23 cellular contexts compared by ENCODE assay signal in genomic region chr10:121732676-121733445, GRCh38.
DNase-seq lines count a peak whose midpoint lies in the region; ATAC-seq, FAIRE-seq and TF ChIP-seq lines count a peak whose summit lies in the region.
"Had no signal": no experiment of that assay in that cellular context is flagged by ENCODE, and none has a peak within 500 bp of the region (broad histone marks: within the 10 kb centered on the region; RNA-seq: fewer than 3 reads in every experiment).

No MANE protein-coding gene starts in this region.

- H3K9me1 ChIP-seq in keratinocyte (ENCODE audit: control insufficient read depth, extremely low read depth, insufficient read depth, low read length): no peaks in the 10 kb centered on the region

- no peaks in the 10 kb centered on the region for H3K27me3 ChIP-seq in keratinocyte (ENCODE audit: control insufficient read depth, extremely low read depth, insufficient read depth, low read length)

- H3K9me3 ChIP-seq in keratinocyte (ENCODE audit: control insufficient read depth, low read depth, low read length): no peaks in the 10 kb centered on the region
- H3K9me3 ChIP-seq: prostate gland had no signal

- no peaks in the 10 kb centered on the region for H3K4me1 ChIP-seq in keratinocyte (ENCODE audit: control insufficient read depth, extremely low read depth, insufficient read depth, low read length)
- H3K4me1 ChIP-seq: prostate gland had no signal

- no peaks in the 10 kb centered on the region for H4K20me1 ChIP-seq in keratinocyte (ENCODE audit: control insufficient read depth, extremely low read depth, insufficient read depth, low read length)

- no peaks in the 10 kb centered on the region for H3K36me3 ChIP-seq in keratinocyte (ENCODE audit: control insufficient read depth in 2 of 2, extremely low read depth in 1 of 2, insufficient read depth in 2 of 2, low read length in 2 of 2)
- H3K36me3 ChIP-seq: prostate gland had no signal

- peaks cover 9% of the 10 kb centered on the region for H3K27me3 Mint-ChIP-seq in WTC11 (ENCODE audit: low read depth)
- H3K27me3 Mint-ChIP-seq in activated CD4-positive, alpha-beta T cell treated with anti-CD3 and anti-CD28 coated beads for 36 hours: peaks cover 44% of the 10 kb centered on the region

- H3K4me3 ChIP-seq in keratinocyte (ENCODE audit: control insufficient read depth in 2 of 3, extremely low read depth in 1 of 3, insufficient read depth in 2 of 3, low read depth in 1 of 3, low read length in 3 of 3): no peak overlapping the region
- H3K4me3 ChIP-seq: prostate gland had no signal

- FAIRE-seq in keratinocyte (lab: Jason Lieb, UNC): no peak

- peak; percentile 62 for ATAC-seq in WTC11
- no peak for ATAC-seq in left lobe of liver
- ATAC-seq in activated CD4-positive, alpha-beta T cell treated with anti-CD3 and anti-CD28 coated beads for 36 hours: no peak
- ATAC-seq: CD8-positive, alpha-beta T cell; naive thymus-derived CD4-positive, alpha-beta T cell had no signal

- H3K4me1 Mint-ChIP-seq in WTC11: peaks cover 35% of the 10 kb centered on the region
- peaks cover 4% of the 10 kb centered on the region for H3K4me1 Mint-ChIP-seq in activated CD4-positive, alpha-beta T cell treated with anti-CD3 and anti-CD28 coated beads for 36 hours

- H3K27ac ChIP-seq in keratinocyte (ENCODE audit: control insufficient read depth, insufficient read depth, low read length): no peak overlapping the region
- H3K27ac ChIP-seq: prostate gland had no signal

- H3K9me3 Mint-ChIP-seq in WTC11: no peaks in the 10 kb centered on the region
- H3K9me3 Mint-ChIP-seq in activated CD4-positive, alpha-beta T cell treated with anti-CD3 and anti-CD28 coated beads for 36 hours (ENCODE audit: low read depth): no peaks in the 10 kb centered on the region
- H3K9me3 Mint-ChIP-seq: activated CD4-positive, alpha-beta memory T cell treated with anti-CD3 and anti-CD28 coated beads for 36 hours; activated naive CD4-positive, alpha-beta T cell treated with anti-CD3 and anti-CD28 coated beads, Interleukin-2, amount 50 U/mL, for 24 hours; CD8-positive, alpha-beta T cell; stimulated activated naive CD8-positive, alpha-beta T cell treated with anti-CD3 and anti-CD28 coated beads, Interleukin-15, Interleukin-2, amounts not matched to agents 100 ng/mL and 50 ng/mL, for 24 hours had no signal

- in situ Hi-C loops in G401 (cut with HindIII; ENCODE audit: low sequenced_read_pairs): no loop called here

- DNase-seq in G401 (ENCODE audit: low spot score) (peak; percentile 68), NCI-H187 treated with DMSO at 0.1 percent for 48 hours (lab: John Stamatoyannopoulos, UW) (peak; percentile 54), WTC11 (ENCODE audit: low spot score) (peak; percentile 73), keratinocyte (ENCODE audit: low read depth, low spot score) (no peak), left lobe of liver (ENCODE audit: low spot score) (no peak), NCI-H1092 treated with DMSO at 0.1 percent for 48 hours (lab: John Stamatoyannopoulos, UW) (no peak), SW480 (ENCODE audit: low spot score) (no peak)
- no peak for DNase-seq in activated CD4-positive, alpha-beta T cell treated with anti-CD3 and anti-CD28 coated beads for 36 hours
- DNase-seq: activated CD4-positive, alpha-beta memory T cell treated with anti-CD3 and anti-CD28 coated beads for 36 hours; CD8-positive, alpha-beta T cell; effector memory CD4-positive, alpha-beta T cell; EL; GOT3; head of caudate nucleus; kidney glomerular epithelial cell; naive thymus-derived CD4-positive, alpha-beta T cell; NCI-H1694 treated with DMSO at 0.1 percent for 48 hours; stimulated activated CD4-positive, alpha-beta T cell treated with anti-CD3 and anti-CD28 coated beads, Interleukin-2, amount 100 ng/mL, for 24 hours; T-helper 2 cell; trophoblast cell had no signal

- TF ChIP-seq CTCF in WTC11 (IDR thresholded peaks at IDR 0.05) (no peak), keratinocyte (optimal IDR thresholded peaks at IDR 0.05 in 1 of 3, IDR thresholded peaks at IDR 0.05 in 1 of 3, conservative IDR thresholded peaks at IDR 0.05 in 1 of 3; ENCODE audit: extremely low read depth in 1 of 3, insufficient read depth in 2 of 3, low read length in 3 of 3) (no peak)

- no peak overlapping the region for H3K4me2 ChIP-seq in keratinocyte (ENCODE audit: control insufficient read depth, extremely low read depth, insufficient read depth, low read depth, low read length)

- H2AFZ ChIP-seq in keratinocyte (ENCODE audit: control insufficient read depth, low read length): peak overlapping the region; percentile 11

- H3K4me3 Mint-ChIP-seq in WTC11: peak overlapping the region; percentile 21; the same call in 1 of the 2 replicates
- no peak overlapping the region for H3K4me3 Mint-ChIP-seq in activated CD4-positive, alpha-beta T cell treated with anti-CD3 and anti-CD28 coated beads for 36 hours
- H3K4me3 Mint-ChIP-seq: activated CD4-positive, alpha-beta memory T cell treated with anti-CD3 and anti-CD28 coated beads for 36 hours; activated naive CD4-positive, alpha-beta T cell treated with anti-CD3 and anti-CD28 coated beads, Interleukin-2, amount 50 U/mL, for 24 hours; CD8-positive, alpha-beta T cell; naive thymus-derived CD4-positive, alpha-beta T cell; stimulated activated naive CD8-positive, alpha-beta T cell treated with anti-CD3 and anti-CD28 coated beads, Interleukin-15, Interleukin-2, amounts not matched to agents 100 ng/mL and 50 ng/mL, for 24 hours had no signal

- CTCF ChIA-PET in WTC11 (lab: Charles Lee): interaction anchor here (0.8 to 3.8 kb wide), 10 partner anchors 10 to 783 kb away, joined by 3 to 24 read pairs (median 6); no protein-coding TSS in a partner anchor
- CTCF ChIA-PET in activated CD4-positive, alpha-beta T cell treated with anti-CD3 and anti-CD28 coated beads for 36 hours (lab: Charles Lee): interaction anchor here (0.7 to 2.1 kb wide), 4 partner anchors 9 to 1235 kb away, joined by 3 to 7 read pairs (median 3); no protein-coding TSS in a partner anchor

- POLR2A ChIA-PET in WTC11 (lab: Charles Lee): no interaction called here
- POLR2A ChIA-PET in activated CD4-positive, alpha-beta T cell treated with anti-CD3 and anti-CD28 coated beads for 36 hours (lab: Charles Lee): no interaction called here

- dilution Hi-C loops in keratinocyte (cut with MboI; ENCODE audit: extremely low pct_ligation_motif_present, low sequenced_read_pairs): no loop called here

- no peaks in the 10 kb centered on the region for H3K79me2 ChIP-seq in keratinocyte (ENCODE audit: control insufficient read depth, insufficient read depth, low read length)

- H3K36me3 Mint-ChIP-seq in WTC11: no peaks in the 10 kb centered on the region
- H3K36me3 Mint-ChIP-seq in activated CD4-positive, alpha-beta T cell treated with anti-CD3 and anti-CD28 coated beads for 36 hours (ENCODE audit: low read depth): no peaks in the 10 kb centered on the region
- H3K36me3 Mint-ChIP-seq: activated CD4-positive, alpha-beta memory T cell treated with anti-CD3 and anti-CD28 coated beads for 36 hours; activated naive CD4-positive, alpha-beta T cell treated with anti-CD3 and anti-CD28 coated beads, Interleukin-2, amount 50 U/mL, for 24 hours; CD8-positive, alpha-beta T cell; naive thymus-derived CD4-positive, alpha-beta T cell had no signal

- H3K27ac Mint-ChIP-seq in WTC11: 0 out of 2 replicates have a peak overlapping the region, but pooled peaks have one; percentile 47
- H3K27ac Mint-ChIP-seq in activated CD4-positive, alpha-beta T cell treated with anti-CD3 and anti-CD28 coated beads for 36 hours: no peak overlapping the region
- H3K27ac Mint-ChIP-seq: activated CD4-positive, alpha-beta memory T cell treated with anti-CD3 and anti-CD28 coated beads for 36 hours; activated naive CD4-positive, alpha-beta T cell treated with anti-CD3 and anti-CD28 coated beads, Interleukin-2, amount 50 U/mL, for 24 hours; CD8-positive, alpha-beta T cell; naive thymus-derived CD4-positive, alpha-beta T cell; stimulated activated naive CD8-positive, alpha-beta T cell treated with anti-CD3 and anti-CD28 coated beads, Interleukin-15, Interleukin-2, amounts not matched to agents 100 ng/mL and 50 ng/mL, for 24 hours had no signal

- intact Hi-C loops in activated CD4-positive, alpha-beta T cell treated with anti-CD3 and anti-CD28 coated beads for 36 hours (cut with DNase I, micrococcal nuclease): loop anchor here in 1 of 2 experiments (10.0 kb wide), 1 partner anchor 152 kb away; no protein-coding TSS in a partner anchor

- no peak overlapping the region for H3K9ac ChIP-seq in keratinocyte (ENCODE audit: control insufficient read depth, extremely low read depth, insufficient read depth, low read length)

TF ChIP-seq in WTC11, 78 proteins besides CTCF, POLR2A, EP300 and RAD21:
- TF ChIP-seq TEAD1 (CRISPR knock-in tag; IDR thresholded peaks at IDR 0.05) (peak; percentile 67; the same call in 1 of the 2 replicates), IRF2 (CRISPR knock-in tag; IDR thresholded peaks at IDR 0.05; ENCODE audit: borderline replicate concordance, low read depth) (no peak), ZNF423 (CRISPR knock-in tag; IDR thresholded peaks at IDR 0.05) (peak; percentile 81), KAT7 (CRISPR knock-in tag; IDR thresholded peaks at IDR 0.05; ENCODE audit: borderline replicate concordance) (no peak), JUN (CRISPR knock-in tag; IDR thresholded peaks at IDR 0.05) (no peak), EMX1 (CRISPR knock-in tag; IDR thresholded peaks at IDR 0.05) (no peak), FOXK1 (CRISPR knock-in tag; IDR thresholded peaks at IDR 0.05) (0 out of 2 replicates have a peak, but pooled peaks have one; percentile 26), TP53 (CRISPR knock-in tag; IDR thresholded peaks at IDR 0.05) (no peak), ZSCAN18 (CRISPR knock-in tag; IDR thresholded peaks at IDR 0.05) (no peak), ZBTB21 (CRISPR knock-in tag; IDR thresholded peaks at IDR 0.05; ENCODE audit: borderline replicate concordance) (0 out of 2 replicates have a peak, but pooled peaks have one; percentile 49), OVOL2 (CRISPR knock-in tag; IDR thresholded peaks at IDR 0.05; ENCODE audit: borderline replicate concordance) (no peak)

Comparison
In these comparisons a context has a peak if more than half of its experiments do, and no peak if none do; other contexts are left out.
1. DNase-seq: peak in G401 (single experiment), NCI-H187 treated with DMSO at 0.1 percent for 48 hours (single experiment) and WTC11 (single experiment); none in keratinocyte (single experiment), left lobe of liver (single experiment), activated CD4-positive, alpha-beta T cell treated with anti-CD3 and anti-CD28 coated beads for 36 hours (single experiment), NCI-H1092 treated with DMSO at 0.1 percent for 48 hours (single experiment) and SW480 (single experiment).